Comparison of ENCODE assay signal across 11 cellular contexts in genomic region chr1:171488190-171488929, GRCh38. TPM values are rescaled to one million over a fixed set of nuclear protein-coding genes. Genes with fewer than 3 reads are reported as not detected.
DNase-seq lines count a peak whose midpoint lies in the region; ATAC-seq and TF ChIP-seq lines count a peak whose summit lies in the region.
"Had no signal": no experiment of that assay in that cellular context is flagged by ENCODE, and none has a peak within 500 bp of the region (broad histone marks: within the 10 kb centered on the region; RNA-seq: fewer than 3 reads in every experiment).

No MANE protein-coding gene starts in this region.

- 93 to 96% methylated on average over 3 to 6 of the region's 6 CpGs for WGBS in endodermal cell (ENCODE audit: insufficient coverage in 1 of 2, insufficient read length in 1 of 2), 2 experiments
- 27 to 76% methylated on average over 6 of the region's 6 CpGs for WGBS in sigmoid colon, 2 donors

- H3K4me3 Mint-ChIP-seq in activated CD4-positive, alpha-beta T cell treated with anti-CD3 and anti-CD28 coated beads for 36 hours, result peak overlapping the region; percentile 82
- no peak overlapping the region for H3K4me3 Mint-ChIP-seq in endodermal cell
- peak overlapping the region; percentile 96 for H3K4me3 Mint-ChIP-seq in stimulated activated effector memory CD8-positive, alpha-beta T cell treated with anti-CD3 and anti-CD28 coated beads, Interleukin-12 subunit alpha, Interleukin-12 subunit beta, amount 100 ng/mL, for 72 hours

- POLR2A ChIA-PET in activated CD4-positive, alpha-beta T cell treated with anti-CD3 and anti-CD28 coated beads for 36 hours (lab: Charles Lee), result interaction anchor here (1.0 to 1.2 kb wide), 2 partner anchors 9 to 13 kb away, joined by 5 read pairs; no protein-coding TSS in a partner anchor

- CTCF ChIA-PET in activated CD4-positive, alpha-beta T cell treated with anti-CD3 and anti-CD28 coated beads for 36 hours (lab: Charles Lee), result no interaction called here

- H3K27me3 ChIP-seq in endodermal cell (ENCODE audit: control insufficient read depth, insufficient read depth, low read length, poor library complexity, severe bottlenecking), result no peaks in the 10 kb centered on the region
- no peaks in the 10 kb centered on the region for H3K27me3 ChIP-seq in sigmoid colon
- H3K27me3 ChIP-seq: thyroid gland had no signal

- no peak for TF ChIP-seq POLR2A in sigmoid colon (IDR thresholded peaks at IDR 0.05)

- H3K4me1 ChIP-seq in endodermal cell (ENCODE audit: control insufficient read depth, insufficient read depth, low read length) (no peaks in the 10 kb centered on the region), sigmoid colon (peaks cover 0 to 50% (median 42%) of the 10 kb centered on the region in 4 donors)

- H3K9me3 ChIP-seq in SK-N-MC (ENCODE audit: low read depth, low read length) (no peaks in the 10 kb centered on the region), endodermal cell (ENCODE audit: control insufficient read depth, low read length) (no peaks in the 10 kb centered on the region), sigmoid colon (no peaks in the 10 kb centered on the region)
- H3K9me3 ChIP-seq: thyroid gland had no signal

- ATAC-seq in activated CD4-positive, alpha-beta T cell treated with anti-CD3 and anti-CD28 coated beads for 36 hours, result no peak
- no peak for ATAC-seq in stimulated activated effector memory CD8-positive, alpha-beta T cell treated with anti-CD3 and anti-CD28 coated beads, Interleukin-12 subunit alpha, Interleukin-12 subunit beta, amount 100 ng/mL, for 72 hours

- H3K36me3 ChIP-seq in SK-N-MC (ENCODE audit: insufficient read depth, low read length) (peaks cover 48% of the 10 kb centered on the region), endodermal cell (ENCODE audit: control insufficient read depth, insufficient read depth, low read length) (peaks cover 31% of the 10 kb centered on the region), sigmoid colon (no peaks in the 10 kb centered on the region)
- H3K36me3 ChIP-seq: thyroid gland had no signal

- H3K27ac Mint-ChIP-seq in activated CD4-positive, alpha-beta T cell treated with anti-CD3 and anti-CD28 coated beads for 36 hours, result peak overlapping the region; percentile 78
- H3K27ac Mint-ChIP-seq in endodermal cell, result no peak overlapping the region
- H3K27ac Mint-ChIP-seq in stimulated activated effector memory CD8-positive, alpha-beta T cell treated with anti-CD3 and anti-CD28 coated beads, Interleukin-12 subunit alpha, Interleukin-12 subunit beta, amount 100 ng/mL, for 72 hours, result peak overlapping the region; percentile 99

- peaks cover 49% of the 10 kb centered on the region for H3K36me3 Mint-ChIP-seq in activated CD4-positive, alpha-beta T cell treated with anti-CD3 and anti-CD28 coated beads for 36 hours (ENCODE audit: low read depth)
- peaks cover 18% of the 10 kb centered on the region for H3K36me3 Mint-ChIP-seq in endodermal cell (ENCODE audit: low read depth)
- peaks cover 84% of the 10 kb centered on the region for H3K36me3 Mint-ChIP-seq in stimulated activated effector memory CD8-positive, alpha-beta T cell treated with anti-CD3 and anti-CD28 coated beads, Interleukin-12 subunit alpha, Interleukin-12 subunit beta, amount 100 ng/mL, for 72 hours

- no peak overlapping the region for H3K27ac ChIP-seq in SK-N-MC
- no peak overlapping the region for H3K27ac ChIP-seq in endodermal cell (ENCODE audit: low read depth, low read length)
- H3K27ac ChIP-seq in sigmoid colon, result no peak overlapping the region
- H3K27ac ChIP-seq: thyroid gland had no signal

- intact Hi-C loops in activated CD4-positive, alpha-beta T cell treated with anti-CD3 and anti-CD28 coated beads for 36 hours (cut with DNase I, micrococcal nuclease), result loop anchor here (5.0 kb wide), 4 partner anchors 34 to 1044 kb away; partner anchors contain the start of genes GORAB (in 2 of the 2) and SUCO (in 1 of the 2)
- intact Hi-C loops in sigmoid colon (cut with DNase I), result loop anchor here (5.0 to 10.0 kb wide), 4 partner anchors 156 to 356 kb away; partner anchors contain the start of genes DNM3, METTL13 and VAMP4

- H3K4me3 ChIP-seq in SK-N-MC, result peak overlapping the region; percentile 96
- peak overlapping the region; percentile 91 for H3K4me3 ChIP-seq in endodermal cell (ENCODE audit: low read length)
- no peak overlapping the region for H3K4me3 ChIP-seq in sigmoid colon
- H3K4me3 ChIP-seq: thyroid gland had no signal

- in situ Hi-C loops in GM13977 (cut with MboI; ENCODE audit: low pct_unique_long_range_greater_than_20kb, low sequenced_read_pairs, unreplicated experiment), result no loop called here

- H3K27me3 Mint-ChIP-seq in activated CD4-positive, alpha-beta T cell treated with anti-CD3 and anti-CD28 coated beads for 36 hours, result no peaks in the 10 kb centered on the region
- H3K27me3 Mint-ChIP-seq in endodermal cell (ENCODE audit: insufficient read depth), result no peaks in the 10 kb centered on the region

- TF ChIP-seq CTCF in endodermal cell (conservative IDR thresholded peaks at IDR 0.05), result no peak
- no peak for TF ChIP-seq CTCF in GM13977 (IDR thresholded peaks at IDR 0.05; ENCODE audit: extremely low read depth, insufficient read depth, missing control alignments)
- TF ChIP-seq CTCF in sigmoid colon (IDR thresholded peaks at IDR 0.05), result no peak

- H3K4me1 Mint-ChIP-seq in activated CD4-positive, alpha-beta T cell treated with anti-CD3 and anti-CD28 coated beads for 36 hours, result peaks cover 64% of the 10 kb centered on the region
- H3K4me1 Mint-ChIP-seq in endodermal cell, result peaks cover 19% of the 10 kb centered on the region
- peaks cover 72% of the 10 kb centered on the region for H3K4me1 Mint-ChIP-seq in stimulated activated effector memory CD8-positive, alpha-beta T cell treated with anti-CD3 and anti-CD28 coated beads, Interleukin-12 subunit alpha, Interleukin-12 subunit beta, amount 100 ng/mL, for 72 hours

- H3K9ac ChIP-seq in SK-N-MC (ENCODE audit: insufficient read length), result no peak overlapping the region
- H3K9ac ChIP-seq in endodermal cell (ENCODE audit: extremely low read depth, low read length, poor library complexity, severe bottlenecking), result no peak overlapping the region

- no peak for TF ChIP-seq EP300 in sigmoid colon (IDR thresholded peaks at IDR 0.05)

- H3K9me3 Mint-ChIP-seq in activated CD4-positive, alpha-beta T cell treated with anti-CD3 and anti-CD28 coated beads for 36 hours (ENCODE audit: low read depth), result no peaks in the 10 kb centered on the region
- no peaks in the 10 kb centered on the region for H3K9me3 Mint-ChIP-seq in endodermal cell
- H3K9me3 Mint-ChIP-seq in stimulated activated effector memory CD8-positive, alpha-beta T cell treated with anti-CD3 and anti-CD28 coated beads, Interleukin-12 subunit alpha, Interleukin-12 subunit beta, amount 100 ng/mL, for 72 hours, result no peaks in the 10 kb centered on the region

- no peak for DNase-seq in activated CD4-positive, alpha-beta T cell treated with anti-CD3 and anti-CD28 coated beads for 36 hours
- no peak for DNase-seq in activated CD4-positive, alpha-beta T cell treated with anti-CD3 and anti-CD28 coated beads for 1 hour
- no peak for DNase-seq in SK-N-MC (ENCODE audit: low read depth, low spot score)
- no peak for DNase-seq in endodermal cell
- no peak for DNase-seq in stimulated activated effector memory CD8-positive, alpha-beta T cell treated with anti-CD3 and anti-CD28 coated beads, Interleukin-12 subunit alpha, Interleukin-12 subunit beta, amount 100 ng/mL, for 72 hours (ENCODE audit: low spot score in 2 of 2)
- no peak for DNase-seq in GM13977 (ENCODE audit: low spot score)
- no peak for DNase-seq in sigmoid colon
- DNase-seq in GM03348 (ENCODE audit: low spot score), result no peak
- DNase-seq: head of caudate nucleus, MV-4-11, thyroid gland had no signal

RNA-seq across cellular contexts. Expression of gene PRRC2C, which starts 3.0 kb away (rescaled TPM):
- 100 to 1,000 TPM; 233 to 351 TPM for total RNA-seq in activated CD4-positive, alpha-beta T cell treated with anti-CD3 and anti-CD28 coated beads for 36 hours
- total RNA-seq in endodermal cell (100 to 1,000 TPM; 198 to 210 TPM), sigmoid colon (10 to 100 TPM; 46.4 to 80.0 (median 53.1) TPM)
- polyA plus RNA-seq in endodermal cell (2013, experiment 1 of 2), result 106 TPM
- polyA plus RNA-seq in endodermal cell (2013, experiment 2 of 2), result 111 TPM
- 10 to 100 TPM in 2 of 3 donors, 1 to 10 TPM in 1; 7.8 to 52.6 (median 46.2) TPM for polyA plus RNA-seq in sigmoid colon

Comparison
In these comparisons a context has a peak if more than half of its experiments do, and no peak if none do; other contexts are left out.
1. H3K4me3 ChIP-seq: peak in SK-N-MC (single experiment) and endodermal cell (single experiment); none in sigmoid colon (0 of 4).